ENCODE assay signal across 1 cellular context in the genomic region with DNA sequence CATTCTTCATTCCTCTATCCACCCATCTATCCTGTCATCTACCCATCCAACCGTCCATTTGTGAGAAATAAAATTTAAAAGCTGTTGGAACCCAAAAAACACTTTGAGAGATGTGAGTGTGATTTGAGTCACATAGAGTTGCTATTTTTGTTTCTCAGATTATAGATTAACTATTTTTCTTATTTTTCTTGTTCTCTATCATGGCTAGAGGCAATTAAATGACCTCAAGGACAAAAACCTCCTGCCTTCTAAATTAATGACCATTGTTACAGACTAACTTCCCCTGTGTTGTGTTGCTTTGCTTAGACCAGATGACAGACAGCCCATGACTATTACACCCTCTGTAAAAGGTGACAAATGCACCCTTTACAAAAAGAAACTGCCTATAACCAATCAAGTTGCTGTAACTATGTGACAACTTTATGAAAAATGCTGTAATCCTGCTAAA.
TF ChIP-seq lines count a peak whose summit lies in the region.

No MANE protein-coding gene starts in this region.

TF ChIP-seq in SK-N-SH treated with all-trans-retinoic acid at 6 μM for 48 hours, 23 proteins besides CTCF, POLR2A, EP300 and RAD21 (continued from another document):
- TF ChIP-seq, protein P1, sequence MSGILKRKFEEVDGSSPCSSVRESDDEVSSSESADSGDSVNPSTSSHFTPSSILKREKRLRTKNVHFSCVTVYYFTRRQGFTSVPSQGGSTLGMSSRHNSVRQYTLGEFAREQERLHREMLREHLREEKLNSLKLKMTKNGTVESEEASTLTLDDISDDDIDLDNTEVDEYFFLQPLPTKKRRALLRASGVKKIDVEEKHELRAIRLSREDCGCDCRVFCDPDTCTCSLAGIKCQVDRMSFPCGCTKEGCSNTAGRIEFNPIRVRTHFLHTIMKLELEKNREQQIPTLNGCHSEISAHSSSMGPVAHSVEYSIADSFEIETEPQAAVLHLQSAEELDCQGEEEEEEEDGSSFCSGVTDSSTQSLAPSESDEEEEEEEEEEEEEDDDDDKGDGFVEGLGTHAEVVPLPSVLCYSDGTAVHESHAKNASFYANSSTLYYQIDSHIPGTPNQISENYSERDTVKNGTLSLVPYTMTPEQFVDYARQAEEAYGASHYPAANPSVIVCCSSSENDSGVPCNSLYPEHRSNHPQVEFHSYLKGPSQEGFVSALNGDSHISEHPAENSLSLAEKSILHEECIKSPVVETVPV (CRISPR knock-in tag; IDR thresholded peaks at IDR 0.05): no peak
- TF ChIP-seq ZNF70 (CRISPR knock-in tag; IDR thresholded peaks at IDR 0.05) (no peak), BACH2 (CRISPR knock-in tag; IDR thresholded peaks at IDR 0.05; ENCODE audit: borderline replicate concordance) (no peak)
- TF ChIP-seq, protein P2, sequence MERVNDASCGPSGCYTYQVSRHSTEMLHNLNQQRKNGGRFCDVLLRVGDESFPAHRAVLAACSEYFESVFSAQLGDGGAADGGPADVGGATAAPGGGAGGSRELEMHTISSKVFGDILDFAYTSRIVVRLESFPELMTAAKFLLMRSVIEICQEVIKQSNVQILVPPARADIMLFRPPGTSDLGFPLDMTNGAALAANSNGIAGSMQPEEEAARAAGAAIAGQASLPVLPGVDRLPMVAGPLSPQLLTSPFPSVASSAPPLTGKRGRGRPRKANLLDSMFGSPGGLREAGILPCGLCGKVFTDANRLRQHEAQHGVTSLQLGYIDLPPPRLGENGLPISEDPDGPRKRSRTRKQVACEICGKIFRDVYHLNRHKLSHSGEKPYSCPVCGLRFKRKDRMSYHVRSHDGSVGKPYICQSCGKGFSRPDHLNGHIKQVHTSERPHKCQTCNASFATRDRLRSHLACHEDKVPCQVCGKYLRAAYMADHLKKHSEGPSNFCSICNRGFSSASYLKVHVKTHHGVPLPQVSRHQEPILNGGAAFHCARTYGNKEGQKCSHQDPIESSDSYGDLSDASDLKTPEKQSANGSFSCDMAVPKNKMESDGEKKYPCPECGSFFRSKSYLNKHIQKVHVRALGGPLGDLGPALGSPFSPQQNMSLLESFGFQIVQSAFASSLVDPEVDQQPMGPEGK (CRISPR knock-in tag; IDR thresholded peaks at IDR 0.05; ENCODE audit: borderline replicate concordance): no peak
